9 cellular contexts compared by ENCODE assay signal in the genomic region with DNA sequence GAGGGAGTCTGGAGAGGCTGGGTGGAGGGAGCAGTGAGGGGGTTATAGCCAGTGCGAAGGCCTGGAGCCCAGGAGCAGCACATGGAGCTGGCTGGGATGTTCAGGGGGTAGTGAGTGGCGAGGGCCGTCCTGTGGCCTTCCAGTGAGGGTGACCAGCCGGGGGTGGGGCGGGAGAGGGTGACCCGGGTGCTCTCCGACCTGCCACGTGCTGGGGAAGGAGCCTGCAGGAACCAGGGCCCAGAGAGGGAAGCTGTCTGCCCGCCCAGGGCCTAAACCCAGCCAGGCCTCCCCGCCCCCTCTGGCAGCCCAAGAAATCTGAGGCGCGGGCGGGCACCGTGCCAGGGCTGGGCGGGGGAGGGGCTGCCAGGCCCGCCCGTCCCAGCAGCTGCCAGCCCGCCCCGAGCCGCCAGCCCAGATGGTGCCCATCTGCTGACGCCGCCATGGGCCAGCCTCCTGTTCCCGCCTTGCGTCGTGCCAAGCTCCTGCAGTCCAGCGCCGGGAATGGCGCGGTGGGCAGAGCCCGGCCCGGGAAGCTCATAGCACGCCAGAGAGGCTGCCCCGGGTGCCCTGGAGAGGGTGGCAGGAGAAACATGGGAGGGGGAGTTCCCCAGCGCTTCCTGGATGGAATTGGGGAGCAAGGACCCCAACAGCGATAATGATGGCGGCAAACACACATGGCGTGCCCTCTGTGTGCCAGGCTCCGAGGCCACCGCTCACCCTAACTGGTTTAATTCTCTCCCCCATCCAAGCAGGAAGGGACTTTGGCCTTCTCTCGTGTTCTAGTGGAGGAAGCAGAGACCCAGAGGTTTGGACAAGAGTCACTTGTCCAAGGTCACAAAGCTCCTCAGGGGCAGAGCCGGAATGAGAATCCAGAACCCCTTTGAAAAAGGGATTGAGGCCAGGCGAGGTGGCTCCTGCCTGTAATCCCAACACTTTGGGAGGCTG. TPM values are rescaled to one million over a fixed set of nuclear protein-coding genes. Genes with fewer than 3 reads are reported as not detected.
DNase-seq lines count a peak whose midpoint lies in the region; ATAC-seq, FAIRE-seq and TF ChIP-seq lines count a peak whose summit lies in the region.
"Had no signal": no experiment of that assay in that cellular context is flagged by ENCODE, and none has a peak within 500 bp of the region (broad histone marks: within the 10 kb centered on the region; RNA-seq: fewer than 3 reads in every experiment).

No MANE protein-coding gene starts in this region.

- H3K27ac ChIP-seq in K562 (ENCODE audit: extremely low read depth, low read depth, low read length) (peak overlapping the region; percentile 81), layer of hippocampus (ENCODE audit: low read depth, low read length) (peak overlapping the region; percentile 95), tibial nerve (peak overlapping the region; percentile 73 to 94 (median 84))

- H3K9me3 ChIP-seq in MG63 (no peaks in the 10 kb centered on the region), K562 (replicated peaks; ENCODE audit: control insufficient read depth, insufficient read depth, low read depth, low read length) (0 out of 2 replicates have a peak, but pooled peaks cover 2% of the 10 kb centered on the region), tibial nerve (no peaks in the 10 kb centered on the region)

- peaks cover 11% of the 10 kb centered on the region for H3K9me1 ChIP-seq in K562 (ENCODE audit: control insufficient read depth, insufficient read depth, low read length)

- POLR2A ChIA-PET in K562 (lab: Yijun Ruan, JAX), result interaction anchor here (0.6 to 1.0 kb wide), 4 partner anchors 8 to 47 kb away, joined by 3 to 4 read pairs (median 4); no protein-coding TSS in a partner anchor

- H3K4me1 ChIP-seq in K562 (replicated peaks in 1 of 2; ENCODE audit: control insufficient read depth in 2 of 2, insufficient read depth in 2 of 2, low read length in 2 of 2) (peaks cover 25 to 69% of the 10 kb centered on the region in 2 experiments), tibial nerve (peaks cover 0 to 85% (median 61%) of the 10 kb centered on the region in 4 donors)

- H3K79me2 ChIP-seq in K562 (ENCODE audit: control insufficient read depth, insufficient read depth, low read length), result peaks cover 97% of the 10 kb centered on the region

- no peak overlapping the region for H3K4me2 ChIP-seq in K562 (ENCODE audit: insufficient read depth, low read length)

- H3K27me3 ChIP-seq in MG63, result no peaks in the 10 kb centered on the region
- H3K27me3 ChIP-seq in K562 (ENCODE audit: control insufficient read depth in 2 of 2, insufficient read depth in 2 of 2, low read length in 2 of 2), result no peaks in the 10 kb centered on the region
- no peaks in the 10 kb centered on the region for H3K27me3 ChIP-seq in layer of hippocampus (ENCODE audit: control insufficient read depth, insufficient read depth, low read length)
- no peaks in the 10 kb centered on the region for H3K27me3 ChIP-seq in tibial nerve

- ATAC-seq in K562 (no peak), GM21447 (IDR thresholded peaks at IDR 0.05; ENCODE audit: unreplicated experiment) (no peak), GM18520 (IDR thresholded peaks at IDR 0.05; ENCODE audit: unreplicated experiment) (no peak)

- WGBS in K562 (ENCODE audit: insufficient coverage, low coverage, missing lambda C conversion rate), result 93% methylated on average over 20 of the region's 42 CpGs
- WGBS in tibial nerve, 2 donors, result 34% methylated on average over 31 to 32 of the region's 42 CpGs

- no peak overlapping the region for H2AFZ ChIP-seq in K562 (ENCODE audit: low read depth, low read length)

- H3K4me3 ChIP-seq in MG63, result no peak overlapping the region
- H3K4me3 ChIP-seq in K562, result no peak overlapping the region
- peak overlapping the region in 1 of 4 donors; percentile 20 for H3K4me3 ChIP-seq in tibial nerve

- intact Hi-C loops in K562 (cut with micrococcal nuclease), result no loop called here

- BruUV-seq in K562 (replicated peaks; lab: Mats Ljungman, UMichigan), result no TSS peak

- no peak for FAIRE-seq in K562 (lab: Jason Lieb, UNC)
- FAIRE-seq: H1 had no signal

- peak overlapping the region; percentile 30 to 76; a peak in 3 of 4 replicates for H3K9ac ChIP-seq in K562 (ENCODE audit: insufficient read depth in 1 of 2, low read depth in 2 of 2, low read length in 2 of 2)

- no peak for TF ChIP-seq RAD21 in K562 (CRISPR knock-in tag; conservative IDR thresholded peaks at IDR 0.05 in 1 of 2, IDR thresholded peaks at IDR 0.05 in 1 of 2)

- H4K20me1 ChIP-seq in K562 (replicated peaks; ENCODE audit: control insufficient read depth, insufficient read depth, low read length), result peaks cover 37% of the 10 kb centered on the region

- TF ChIP-seq CTCF in K562 (IDR thresholded peaks at IDR 0.05 in 2 of 3, conservative IDR thresholded peaks at IDR 0.05 in 1 of 3; ENCODE audit: insufficient read depth in 2 of 3, low read depth in 1 of 3, low read length in 3 of 3), result no peak
- TF ChIP-seq CTCF in tibial nerve (IDR thresholded peaks at IDR 0.05), result peak in 3 of 5 experiments; percentile 4 to 57 (median 40)

- TF ChIP-seq EP300 in K562 (IDR thresholded peaks at IDR 0.05; ENCODE audit: low read length), result no peak
- TF ChIP-seq EP300 in tibial nerve (IDR thresholded peaks at IDR 0.05), result peak in 1 of 2 donors; percentile 82

- CTCF ChIA-PET in K562 (lab: Yijun Ruan, JAX; ENCODE audit: low intra/inter-chr PET ratio), result no interaction called here

- in situ Hi-C loops in K562 (cut with MboI), result no loop called here

- DNase-seq in MG63, result peak; percentile 89
- no peak for DNase-seq in K562 (ENCODE audit: extremely low read depth in 1 of 4, low spot score in 3 of 4)
- DNase-seq in tibial nerve (ENCODE audit: low spot score in 2 of 2), result peak; percentile 61 to 68
- DNase-seq in NCI-H187 treated with DMSO at 0.1 percent for 48 hours (lab: John Stamatoyannopoulos, UW), result no peak
- no peak for DNase-seq in stimulated activated CD4-positive, alpha-beta T cell treated with anti-CD3 and anti-CD28 coated beads, Interleukin-1b, Interleukin-23, amount 100 ng/mL, for 48 hours

- TF ChIP-seq POLR2A in K562 (conservative IDR thresholded peaks at IDR 0.05), result no peak
- TF ChIP-seq POLR2A in tibial nerve (IDR thresholded peaks at IDR 0.05), result peak in 1 of 2 donors; percentile 34

- H3K36me3 ChIP-seq in MG63 (peaks cover 17% of the 10 kb centered on the region), K562 (ENCODE audit: control insufficient read depth, insufficient read depth, low read length) (peaks cover 83% of the 10 kb centered on the region; the same call in 2 of the 3 replicates), tibial nerve (peaks cover 0 to 29% (median 0%) of the 10 kb centered on the region in 3 donors)

TF ChIP-seq in K562, 482 proteins besides CTCF, POLR2A, EP300 and RAD21 (continues in another document):
- TF ChIP-seq HDAC3 (IDR thresholded peaks at IDR 0.05; ENCODE audit: borderline replicate concordance, partially characterized antibody) (no peak), ZNF436 (CRISPR knock-in tag; IDR thresholded peaks at IDR 0.05) (no peak), PTRF (tag; IDR thresholded peaks at IDR 0.05) (no peak), RBFOX2 (IDR thresholded peaks at IDR 0.05; ENCODE audit: low read depth, low read length) (0 out of 2 replicates have a peak, but pooled peaks have one; percentile 34)
- TF ChIP-seq, protein P1, sequence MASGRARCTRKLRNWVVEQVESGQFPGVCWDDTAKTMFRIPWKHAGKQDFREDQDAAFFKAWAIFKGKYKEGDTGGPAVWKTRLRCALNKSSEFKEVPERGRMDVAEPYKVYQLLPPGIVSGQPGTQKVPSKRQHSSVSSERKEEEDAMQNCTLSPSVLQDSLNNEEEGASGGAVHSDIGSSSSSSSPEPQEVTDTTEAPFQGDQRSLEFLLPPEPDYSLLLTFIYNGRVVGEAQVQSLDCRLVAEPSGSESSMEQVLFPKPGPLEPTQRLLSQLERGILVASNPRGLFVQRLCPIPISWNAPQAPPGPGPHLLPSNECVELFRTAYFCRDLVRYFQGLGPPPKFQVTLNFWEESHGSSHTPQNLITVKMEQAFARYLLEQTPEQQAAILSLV (tag; IDR thresholded peaks at IDR 0.05), result no peak
- TF ChIP-seq, protein P2, sequence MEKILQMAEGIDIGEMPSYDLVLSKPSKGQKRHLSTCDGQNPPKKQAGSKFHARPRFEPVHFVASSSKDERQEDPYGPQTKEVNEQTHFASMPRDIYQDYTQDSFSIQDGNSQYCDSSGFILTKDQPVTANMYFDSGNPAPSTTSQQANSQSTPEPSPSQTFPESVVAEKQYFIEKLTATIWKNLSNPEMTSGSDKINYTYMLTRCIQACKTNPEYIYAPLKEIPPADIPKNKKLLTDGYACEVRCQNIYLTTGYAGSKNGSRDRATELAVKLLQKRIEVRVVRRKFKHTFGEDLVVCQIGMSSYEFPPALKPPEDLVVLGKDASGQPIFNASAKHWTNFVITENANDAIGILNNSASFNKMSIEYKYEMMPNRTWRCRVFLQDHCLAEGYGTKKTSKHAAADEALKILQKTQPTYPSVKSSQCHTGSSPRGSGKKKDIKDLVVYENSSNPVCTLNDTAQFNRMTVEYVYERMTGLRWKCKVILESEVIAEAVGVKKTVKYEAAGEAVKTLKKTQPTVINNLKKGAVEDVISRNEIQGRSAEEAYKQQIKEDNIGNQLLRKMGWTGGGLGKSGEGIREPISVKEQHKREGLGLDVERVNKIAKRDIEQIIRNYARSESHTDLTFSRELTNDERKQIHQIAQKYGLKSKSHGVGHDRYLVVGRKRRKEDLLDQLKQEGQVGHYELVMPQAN (IDR thresholded peaks at IDR 0.05; ENCODE audit: borderline replicate concordance), result no peak

RNA-seq across cellular contexts. Expression of a gene that starts 21.5 kb away (rescaled TPM):
- total RNA-seq in MG63 (2014; rRNA removed; shearing (Covaris generic); ENCODE audit: low replicate concordance), result 1.7 and 14.1 TPM in 2 replicates
- total RNA-seq in K562 (2011; cell fraction: chromatin; rRNA removed; ENCODE audit: low replicate concordance), result 66.4 and 156 TPM in 2 replicates
- total RNA-seq in K562 (2011; cell fraction: nucleolus; rRNA removed), result 56.2 and 56.5 TPM in 2 replicates
- total RNA-seq in K562 (2011; cell fraction: nucleoplasm; rRNA removed), result 46.9 and 54.0 TPM in 2 replicates
- total RNA-seq in K562 (2014; rRNA removed) (14.1 and 15.7 TPM in 2 replicates), K562 (2014; rRNA removed; fragmentation: Illumina TruSeq; extraction: Trizol) (3.0 and 3.7 TPM in 2 replicates), K562 (2015; rRNA removed; fragmentation: Illumina TruSeq; extraction: Trizol) (6.9 and 8.4 TPM in 2 replicates), K562 (2021) (57.3 and 62.1 TPM in 2 replicates), tibial nerve (100 to 1,000 TPM; 138 to 200 (median 160) TPM)
- polyA plus RNA-seq in K562 (2011; rRNA removed) (2.0 and 2.9 TPM in 2 replicates), K562 (2014; fragmentation: Illumina TruSeq; extraction: Trizol) (17.2 and 26.2 TPM in 2 replicates), K562 (2014; fragmentation: Nextera tagmentation; extraction: Ambion mirVana) (under 1 TPM; 0.71 to 0.99 TPM), K562 (2014; rRNA removed) (14.1 and 15.9 TPM in 2 replicates)
- polyA plus RNA-seq in K562 (2011; cell fraction: cytosol; rRNA removed), result 1.8 and 2.6 TPM in 2 replicates
- 13.2 and 19.2 TPM in 2 replicates for polyA plus RNA-seq in K562 (2011; cell fraction: nucleus; rRNA removed)
- polyA plus RNA-seq in K562 (2012), result 20.3 and 20.4 TPM in 2 replicates
- polyA minus RNA-seq in K562 (2011; rRNA and poly(A)+ RNA removed), result 4.0 and 4.7 TPM in 2 replicates
- 14.5 and 19.9 TPM in 2 replicates for polyA minus RNA-seq in K562 (2011; cell fraction: cytosol; rRNA and poly(A)+ RNA removed)
- polyA minus RNA-seq in K562 (2011; cell fraction: nucleus; rRNA and poly(A)+ RNA removed), result 16.6 and 19.5 TPM in 2 replicates

Comparison
In these comparisons a context has a peak if more than half of its experiments do, and no peak if none do; other contexts are left out.
1. DNase-seq: peak in MG63 (single experiment) and tibial nerve (2 of 2); none in K562 (0 of 4), NCI-H187 treated with DMSO at 0.1 percent for 48 hours (single experiment) and stimulated activated CD4-positive, alpha-beta T cell treated with anti-CD3 and anti-CD28 coated beads, Interleukin-1b, Interleukin-23, amount 100 ng/mL, for 48 hours (single experiment).
2. CTCF ChIP-seq: peak in tibial nerve (3 of 5); none in K562 (0 of 3).
3. Peak in every context shown above with its lines, with median percentiles within 50 percentile points of each other: H3K27ac ChIP-seq.